In the genomic region with DNA sequence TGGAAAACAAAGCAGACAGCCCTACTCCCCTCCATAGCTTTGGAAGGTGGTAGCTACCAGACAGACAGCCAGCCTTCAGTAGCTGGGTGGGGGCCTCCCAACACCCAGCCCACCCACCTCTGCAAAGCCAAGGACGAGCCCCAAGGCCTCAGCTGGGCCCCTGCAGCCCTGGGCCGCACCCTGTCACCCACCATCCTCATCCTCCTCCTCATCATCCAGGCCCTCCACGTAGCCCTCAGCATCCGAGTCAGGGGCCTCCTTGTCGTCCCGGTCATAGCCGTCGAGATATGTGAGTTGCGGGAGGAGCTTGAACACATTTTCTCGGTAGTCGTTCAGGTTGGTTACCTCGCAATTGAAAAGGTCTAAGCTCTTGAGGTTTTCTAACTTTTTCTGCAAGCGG, we compare ENCODE assay signal across 9 cellular contexts.
"Had no signal": no experiment of that assay in that cellular context is flagged by ENCODE, and none has a peak within 500 bp of the region (broad histone marks: within the 10 kb centered on the region; RNA-seq: fewer than 3 reads in every experiment).

No MANE protein-coding gene starts in this region.

- H3K36me3 ChIP-seq: ovary had no signal

- H3K27ac ChIP-seq: brain microvascular endothelial cell, ovary, thoracic aorta had no signal

- H3K4me3 ChIP-seq: ovary, thoracic aorta had no signal

- DNase-seq: brain microvascular endothelial cell, glutamatergic neuron, ovary had no signal

- H3K9me3 ChIP-seq: ovary, thoracic aorta had no signal

- H3K27ac Mint-ChIP-seq: memory B cell had no signal

- H3K27me3 ChIP-seq: brain microvascular endothelial cell, ovary had no signal

- H3K27me3 Mint-ChIP-seq: activated naive CD8-positive, alpha-beta T cell; dendritic cell treated with granulocyte-macrophage colony-stimulating factor and Interleukin-4, amounts not matched to agents 40 ng/mL and 50 ng/mL, for 4 days; memory B cell; stimulated activated naive CD8-positive, alpha-beta T cell treated with anti-CD3 and anti-CD28 coated beads, Interleukin-15, amount 100 ng/mL, for 72 hours had no signal

- H3K4me3 Mint-ChIP-seq: activated naive CD8-positive, alpha-beta T cell; dendritic cell treated with granulocyte-macrophage colony-stimulating factor and Interleukin-4, amounts not matched to agents 40 ng/mL and 50 ng/mL, for 4 days; memory B cell; stimulated activated naive CD8-positive, alpha-beta T cell treated with anti-CD3 and anti-CD28 coated beads, Interleukin-15, amount 100 ng/mL, for 72 hours had no signal

- H3K9me3 Mint-ChIP-seq: dendritic cell treated with granulocyte-macrophage colony-stimulating factor and Interleukin-4, amounts not matched to agents 40 ng/mL and 50 ng/mL, for 4 days; immature natural killer cell; memory B cell; stimulated activated naive CD8-positive, alpha-beta T cell treated with anti-CD3 and anti-CD28 coated beads, Interleukin-15, amount 100 ng/mL, for 72 hours had no signal
